7 cellular contexts compared by ENCODE assay signal in genomic region chr15:90665288-90666134, GRCh38. TPM values are rescaled to one million over a fixed set of nuclear protein-coding genes. Genes with fewer than 3 reads are reported as not detected.
DNase-seq lines count a peak whose midpoint lies in the region; ATAC-seq and TF ChIP-seq lines count a peak whose summit lies in the region.

No MANE protein-coding gene starts in this region.

- no peak overlapping the region for H3K27ac Mint-ChIP-seq in GM23338

- H3K4me1 Mint-ChIP-seq in GM23338 = peaks cover 7% of the 10 kb centered on the region; the same call in 2 of the 3 replicates

- H3K36me3 Mint-ChIP-seq in GM23338 (ENCODE audit: low read depth) = no peaks in the 10 kb centered on the region

- H3K9me3 ChIP-seq in Karpas-422 (ENCODE audit: low read length) = no peaks in the 10 kb centered on the region
- no peaks in the 10 kb centered on the region for H3K9me3 ChIP-seq in ectodermal cell (ENCODE audit: control insufficient read depth, low read length)
- no peaks in the 10 kb centered on the region for H3K9me3 ChIP-seq in mesodermal cell (ENCODE audit: control insufficient read depth, low read length)
- no peaks in the 10 kb centered on the region for H3K9me3 ChIP-seq in tibial artery

- in situ Hi-C loops in GM13977 (cut with MboI; ENCODE audit: low pct_unique_long_range_greater_than_20kb, low sequenced_read_pairs, unreplicated experiment) = no loop called here

- H4K20me1 ChIP-seq in GM23338 (replicated peaks; ENCODE audit: insufficient read depth) (no peaks in the 10 kb centered on the region), Karpas-422 (ENCODE audit: insufficient read depth, low read depth, low read length) (no peaks in the 10 kb centered on the region)

- peak overlapping the region; percentile 80 for H3K4me3 ChIP-seq in GM23338
- H3K4me3 ChIP-seq in Karpas-422 (ENCODE audit: low read length) = peak overlapping the region; percentile 72
- H3K4me3 ChIP-seq in ectodermal cell (ENCODE audit: insufficient read depth, low read depth, low read length) = peak overlapping the region; percentile 44
- peak overlapping the region; percentile 32 for H3K4me3 ChIP-seq in mesodermal cell (ENCODE audit: extremely low read depth, insufficient read depth, low read length, poor library complexity, severe bottlenecking)
- peak overlapping the region; percentile 80 to 93 for H3K4me3 ChIP-seq in tibial artery

- H3K27ac ChIP-seq in GM23338 (ENCODE audit: low read depth) (no peak overlapping the region), Karpas-422 (ENCODE audit: low read length) (peak overlapping the region; percentile 76), ectodermal cell (ENCODE audit: insufficient read depth, low read depth, low read length, poor library complexity, severe bottlenecking) (no peak overlapping the region), mesodermal cell (ENCODE audit: low read depth, low read length, severe bottlenecking) (peak overlapping the region; percentile 10), tibial artery (peak overlapping the region; percentile 96 to 98)

- H2AFZ ChIP-seq in GM23338 = peak overlapping the region; percentile 98
- peak overlapping the region; percentile 73 for H2AFZ ChIP-seq in Karpas-422 (ENCODE audit: low read length)

- no peak for TF ChIP-seq CTCF in GM13977 (IDR thresholded peaks at IDR 0.05; ENCODE audit: extremely low read depth, insufficient read depth, missing control alignments)
- no peak for TF ChIP-seq CTCF in GM23338 (conservative IDR thresholded peaks at IDR 0.05; ENCODE audit: low read depth in 2 of 2)
- no peak for TF ChIP-seq CTCF in tibial artery (IDR thresholded peaks at IDR 0.05)

- DNase-seq in GM13977 (ENCODE audit: low spot score) (peak; percentile 82), GM23338 (ENCODE audit: low spot score) (peak; percentile 72), Karpas-422 (peak; percentile 89), tibial artery (peak; percentile 70 to 86)
- DNase-seq in activated CD4-positive, CD25-positive, alpha-beta regulatory T cell treated with anti-CD3 and anti-CD28 coated beads, Interleukin-2, amount 50 U/mL, for 72 hours = peak; percentile 59

- 0 out of 2 replicates have a peak, but pooled peaks cover 7% of the 10 kb centered on the region for H3F3A ChIP-seq in GM23338 (replicated peaks; ENCODE audit: low read depth)

- H3K27me3 ChIP-seq in GM23338 (ENCODE audit: insufficient read depth) (no peaks in the 10 kb centered on the region), Karpas-422 (ENCODE audit: low read length) (0 out of 2 replicates have a peak, but pooled peaks cover 2% of the 10 kb centered on the region), ectodermal cell (ENCODE audit: control insufficient read depth, insufficient read depth, low read length, poor library complexity, severe bottlenecking) (peaks cover 6% of the 10 kb centered on the region), tibial artery (no peaks in the 10 kb centered on the region)

- peak overlapping the region; percentile 73; the same call in 2 of the 3 replicates for H3K4me3 Mint-ChIP-seq in GM23338

- WGBS in ectodermal cell, 2 experiments = 46 to 49% methylated on average over 75 of the region's 75 CpGs
- WGBS in mesodermal cell (ENCODE audit: insufficient coverage in 2 of 2), 2 experiments = 34 to 47% methylated on average over 66 to 69 of the region's 75 CpGs

- H3K9me2 ChIP-seq in GM23338 (ENCODE audit: insufficient read depth) = no peaks in the 10 kb centered on the region
- H3K9me2 ChIP-seq in Karpas-422 (replicated peaks; ENCODE audit: insufficient read depth, low read length) = no peaks in the 10 kb centered on the region

- H3K4me1 ChIP-seq in GM23338 (ENCODE audit: insufficient read depth) (no peaks in the 10 kb centered on the region), Karpas-422 (ENCODE audit: low read length) (peaks cover 43% of the 10 kb centered on the region), ectodermal cell (ENCODE audit: control insufficient read depth, insufficient read depth, low read length) (peaks cover 5% of the 10 kb centered on the region), mesodermal cell (ENCODE audit: control insufficient read depth, insufficient read depth, low read length, poor library complexity, severe bottlenecking) (peaks cover 5% of the 10 kb centered on the region), tibial artery (peaks cover 0 to 26% (median 13%) of the 10 kb centered on the region in 4 donors)

- H3K9ac ChIP-seq in Karpas-422 (ENCODE audit: low read length) = peak overlapping the region; percentile 80

- H3K4me2 ChIP-seq in GM23338 (peak overlapping the region; percentile 92), Karpas-422 (ENCODE audit: low read depth, low read length, poor library complexity, severe bottlenecking) (peak overlapping the region; percentile 74)

- no peaks in the 10 kb centered on the region for H3K79me2 ChIP-seq in GM23338 (replicated peaks; ENCODE audit: insufficient read depth)
- no peaks in the 10 kb centered on the region for H3K79me2 ChIP-seq in Karpas-422 (ENCODE audit: low read length)

- H3K36me3 ChIP-seq in GM23338 (ENCODE audit: insufficient read depth) (no peaks in the 10 kb centered on the region), Karpas-422 (ENCODE audit: insufficient read depth, low read length) (no peaks in the 10 kb centered on the region), ectodermal cell (ENCODE audit: control insufficient read depth, insufficient read depth, low read length) (no peaks in the 10 kb centered on the region), mesodermal cell (ENCODE audit: control insufficient read depth, insufficient read depth, low read length) (no peaks in the 10 kb centered on the region), tibial artery (no peaks in the 10 kb centered on the region)

- peaks cover 23% of the 10 kb centered on the region for H3K27me3 Mint-ChIP-seq in GM23338 (ENCODE audit: insufficient read depth, low read depth, poor library complexity)

- peak; percentile 84 for ATAC-seq in GM23338

- intact Hi-C loops in tibial artery (cut with DNase I; ENCODE audit: low total_unique reads) = no loop called here

- H3K9me3 Mint-ChIP-seq in GM23338 = no peaks in the 10 kb centered on the region; the same call in 2 of the 3 replicates

RNA-seq across cellular contexts. Expression of gene BLM, which starts 51.6 kb away (rescaled TPM):
- total RNA-seq in GM23338 (2014; rRNA removed; shearing (Covaris generic)) = 43.1 and 46.0 TPM in 2 replicates
- 43.3 and 43.9 TPM in 2 replicates for polyA plus RNA-seq in GM23338 (2016; fragmentation: Nextera tagmentation; extraction: Ambion mirVana)
- total RNA-seq in Karpas-422 (2014; rRNA removed; shearing (Covaris generic); ENCODE audit: low replicate concordance) = 15.4 and 33.5 TPM in 2 replicates
- polyA plus RNA-seq in ectodermal cell (2013, experiment 1 of 4) = 29.4 TPM
- polyA plus RNA-seq in ectodermal cell (2013, experiment 2 of 4) = 35.8 TPM
- polyA plus RNA-seq in ectodermal cell (2013, experiment 3 of 4) = 23.7 TPM
- 23.2 TPM for polyA plus RNA-seq in ectodermal cell (2013, experiment 4 of 4)
- 11.7 TPM for polyA plus RNA-seq in mesodermal cell (2013, experiment 1 of 2)
- 13.9 TPM for polyA plus RNA-seq in mesodermal cell (2013, experiment 2 of 2)

Comparison
In these comparisons a context has a peak if more than half of its experiments do, and no peak if none do; other contexts are left out.
1. H3K27ac ChIP-seq: peak in Karpas-422 (single experiment), mesodermal cell (single experiment) and tibial artery (2 of 2); none in GM23338 (single experiment) and ectodermal cell (single experiment).
2. H3K4me3 ChIP-seq: peak in every context shown above with its lines; median percentile 86 in tibial artery; 80 in GM23338; 72 in Karpas-422; 44 in ectodermal cell; 32 in mesodermal cell.
3. Peak in every context shown above with its lines, with median percentiles within 50 percentile points of each other: DNase-seq.